Comparison of ENCODE assay signal across 8 cellular contexts in genomic region chr2:38603402-38604265, GRCh38. TPM values are rescaled to one million over a fixed set of nuclear protein-coding genes. Genes with fewer than 3 reads are reported as not detected.
A peak's percentile ranks its signal among the peaks of the same experiment; 100 is the strongest.
DNase-seq lines count a peak whose midpoint lies in the region; ATAC-seq, FAIRE-seq and TF ChIP-seq lines count a peak whose summit lies in the region.

No MANE protein-coding gene starts in this region.

- FAIRE-seq in G401.6 (lab: Jason Lieb, UNC) (peak; percentile 79), astrocyte (lab: Jason Lieb, UNC) (no peak)

- H3K36me3 Mint-ChIP-seq in astrocyte (ENCODE audit: low read depth, unreplicated experiment): no peaks in the 10 kb centered on the region

- H3K4me3 ChIP-seq in astrocyte (ENCODE audit: insufficient read depth, low read depth, low read length) (peak overlapping the region; percentile 71), retinal pigment epithelial cell (ENCODE audit: low read length) (peak overlapping the region; percentile 90)

- H3K4me1 Mint-ChIP-seq in astrocyte (ENCODE audit: low read depth, unreplicated experiment): peaks cover 17% of the 10 kb centered on the region

- peak; percentile 66 for TF ChIP-seq CTCF in astrocyte (IDR thresholded peaks at IDR 0.05; ENCODE audit: insufficient read depth, low read depth, low read length)
- peak; percentile 95 for TF ChIP-seq CTCF in retinal pigment epithelial cell (conservative IDR thresholded peaks at IDR 0.05; ENCODE audit: low read depth, low read length)

- no peaks in the 10 kb centered on the region for H3K27me3 ChIP-seq in astrocyte (ENCODE audit: insufficient read depth, low read length)

- peaks cover 24% of the 10 kb centered on the region for H4K20me1 ChIP-seq in astrocyte (ENCODE audit: insufficient read depth, low read length)

- peak overlapping the region; percentile 96 for H3K4me2 ChIP-seq in astrocyte (ENCODE audit: low read length)

- peak overlapping the region; percentile 91 for H3K4me3 Mint-ChIP-seq in astrocyte (ENCODE audit: unreplicated experiment)

- peak overlapping the region; percentile 78 for H3K27ac Mint-ChIP-seq in astrocyte (ENCODE audit: unreplicated experiment)

- no peaks in the 10 kb centered on the region for H3K9me3 Mint-ChIP-seq in astrocyte (ENCODE audit: unreplicated experiment)

- DNase-seq in NCI-H187 treated with DMSO at 0.1 percent for 48 hours (lab: John Stamatoyannopoulos, UW): peak; percentile 72
- DNase-seq in T-helper 22 cell (ENCODE audit: low read depth): peak; percentile 67
- DNase-seq in astrocyte (ENCODE audit: low read depth): peak; percentile 56
- peak in 48 of 51 donors; percentile 21 to 91 (median 68) for DNase-seq in hypothalamus (lab: John Stamatoyannopoulos, UW)
- peak; percentile 36 for DNase-seq in retinal pigment epithelial cell (ENCODE audit: low read depth)
- DNase-seq in COLO829 (ENCODE audit: low spot score): no peak

- peak overlapping the region; percentile 48 for H3K27ac ChIP-seq in astrocyte (ENCODE audit: low read depth, low read length)

- H3K36me3 ChIP-seq in astrocyte (ENCODE audit: insufficient read depth, low read length): no peaks in the 10 kb centered on the region

- peaks cover 9% of the 10 kb centered on the region for H3K4me1 ChIP-seq in astrocyte (ENCODE audit: insufficient read depth, low read length)

- ATAC-seq in HG02763 (IDR thresholded peaks at IDR 0.05; ENCODE audit: unreplicated experiment): peak; percentile 38

- no peaks in the 10 kb centered on the region for H3K9me3 ChIP-seq in astrocyte (ENCODE audit: insufficient read depth, low read depth, low read length)

- peak overlapping the region; percentile 77 for H3K9ac ChIP-seq in astrocyte (ENCODE audit: low read length)

- H3K27me3 Mint-ChIP-seq in astrocyte (ENCODE audit: low read depth, unreplicated experiment): no peaks in the 10 kb centered on the region

- peak overlapping the region; percentile 94 for H2AFZ ChIP-seq in astrocyte (ENCODE audit: low read depth, low read length)

- H3K79me2 ChIP-seq in astrocyte (ENCODE audit: insufficient read depth, low read length): peaks cover 38% of the 10 kb centered on the region

RNA-seq across cellular contexts. Expression of gene HNRNPLL, which starts 0.9 kb away (rescaled TPM):
- 55.9 and 57.5 TPM in 2 replicates for total RNA-seq in astrocyte
